Comparison of ENCODE assay signal across 20 cellular contexts in genomic region chr4:186227744-186228513, GRCh38. TPM values are rescaled to one million over a fixed set of nuclear protein-coding genes. Genes with fewer than 3 reads are reported as not detected.
A peak's percentile ranks its signal among the peaks of the same experiment; 100 is the strongest.
DNase-seq lines count a peak whose midpoint lies in the region; ATAC-seq and TF ChIP-seq lines count a peak whose summit lies in the region.
"Had no signal": no experiment of that assay in that cellular context is flagged by ENCODE, and none has a peak within 500 bp of the region (broad histone marks: within the 10 kb centered on the region; RNA-seq: fewer than 3 reads in every experiment).

No MANE protein-coding gene starts in this region.

- no peaks in the 10 kb centered on the region for H3K36me3 ChIP-seq in right atrium auricular region
- H3K36me3 ChIP-seq in esophagus muscularis mucosa, result peaks cover 0 to 5% (median 0%) of the 10 kb centered on the region in 4 donors
- no peaks in the 10 kb centered on the region for H3K36me3 ChIP-seq in mucosa of rectum (ENCODE audit: control insufficient read depth in 2 of 2, insufficient read depth in 2 of 2, low read length in 2 of 2)
- H3K36me3 ChIP-seq in mammary epithelial cell (ENCODE audit: insufficient read depth, low read length), result no peaks in the 10 kb centered on the region

- CTCF ChIA-PET in mammary epithelial cell (lab: Charles Lee; ENCODE audit: low non-redundant PET), result no interaction called here

- 20% methylated on average over 2 of the region's 2 CpGs for WGBS in right cardiac atrium
- 39% methylated on average over 2 of the region's 2 CpGs for WGBS in esophagus muscularis mucosa
- WGBS in mammary epithelial cell (ENCODE audit: low coverage, missing lambda C conversion rate), result 0% methylated on average over 2 of the region's 2 CpGs

- no peak overlapping the region for H3K4me2 ChIP-seq in mammary epithelial cell (ENCODE audit: insufficient read depth, low read depth, low read length)

- no peaks in the 10 kb centered on the region for H4K20me1 ChIP-seq in mammary epithelial cell (ENCODE audit: insufficient read depth, low read length)

- DNase-seq in right cardiac atrium (no peak), right atrium auricular region (ENCODE audit: low spot score) (no peak), esophagus muscularis mucosa (ENCODE audit: extremely low spot score) (no peak), T-helper 9 cell (no peak), mammary epithelial cell (no peak), germinal center (ENCODE audit: low spot score) (no peak)
- DNase-seq: CD4-positive, alpha-beta memory T cell; DMS79; GOT3; NCI-H2107; nephron progenitor cell; stimulated activated naive B cell treated with anti-CD40 and anti-IgM and Interleukin-4, amounts not matched to agents 10 μg/mL and 1 μg/mL and 100 μg/mL, for 72 hours had no signal

- H3K4me3 ChIP-seq in right cardiac atrium (ENCODE audit: low read length) (peak overlapping the region; percentile 31), right atrium auricular region (no peak overlapping the region), esophagus muscularis mucosa (peak overlapping the region in 3 of 4 donors; percentile 13 to 19 (median 13)), mucosa of rectum (ENCODE audit: low read length in 2 of 2) (peak overlapping the region; percentile 22 to 39), mammary epithelial cell (replicated peaks in 1 of 3; ENCODE audit: insufficient read depth in 1 of 3, low read depth in 2 of 3, low read length in 3 of 3) (no peak overlapping the region)
- H3K4me3 ChIP-seq: K562 had no signal

- no peak for TF ChIP-seq EP300 in esophagus muscularis mucosa (IDR thresholded peaks at IDR 0.05)

- H3K9me3 ChIP-seq in right cardiac atrium (ENCODE audit: control insufficient read depth, low read length) (no peaks in the 10 kb centered on the region), right atrium auricular region (peaks cover 0 to 13% of the 10 kb centered on the region in 2 donors), esophagus muscularis mucosa (peaks cover 0 to 6% (median 0%) of the 10 kb centered on the region in 4 donors), mucosa of rectum (ENCODE audit: control insufficient read depth in 2 of 2, low read length in 2 of 2) (no peaks in the 10 kb centered on the region), mammary epithelial cell (replicated peaks; ENCODE audit: insufficient read depth, low read length) (no peaks in the 10 kb centered on the region)

- H3K4me1 ChIP-seq in right cardiac atrium (ENCODE audit: control insufficient read depth, insufficient read depth, low read length) (no peaks in the 10 kb centered on the region), right atrium auricular region (no peaks in the 10 kb centered on the region), esophagus muscularis mucosa (no peaks in the 10 kb centered on the region), mucosa of rectum (ENCODE audit: control insufficient read depth in 2 of 2, insufficient read depth in 2 of 2, low read length in 2 of 2) (peaks cover 0 to 4% of the 10 kb centered on the region in 2 donors), mammary epithelial cell (ENCODE audit: insufficient read depth, low read length) (no peaks in the 10 kb centered on the region)

- in situ Hi-C loops in mammary epithelial cell (cut with MboI; ENCODE audit: low sequenced_read_pairs in 2 of 2), result no loop called here

- no peaks in the 10 kb centered on the region for H3K79me2 ChIP-seq in mammary epithelial cell (ENCODE audit: insufficient read depth, low read length)

- ATAC-seq in right cardiac atrium (peak in 1 of 2 donors; percentile 24), HG03439 (IDR thresholded peaks at IDR 0.05; ENCODE audit: unreplicated experiment) (no peak)
- ATAC-seq: K562; SK-N-SH treated with all-trans-retinoic acid at 6 μM for 48 hours; stimulated activated naive B cell treated with anti-CD40 and anti-IgM and Interleukin-4, amounts not matched to agents 10 μg/mL and 1 μg/mL and 100 μg/mL, for 72 hours had no signal

- TF ChIP-seq POLR2A in esophagus muscularis mucosa (IDR thresholded peaks at IDR 0.05; ENCODE audit: low read depth), result no peak

- H3K27me3 ChIP-seq in right cardiac atrium (ENCODE audit: control insufficient read depth, insufficient read depth) (no peaks in the 10 kb centered on the region), right atrium auricular region (no peaks in the 10 kb centered on the region), esophagus muscularis mucosa (no peaks in the 10 kb centered on the region), mucosa of rectum (ENCODE audit: control insufficient read depth in 2 of 2, insufficient read depth in 2 of 2, low read length in 2 of 2) (no peaks in the 10 kb centered on the region), mammary epithelial cell (ENCODE audit: insufficient read depth, low read length) (no peaks in the 10 kb centered on the region)

- intact Hi-C loops in right cardiac atrium (cut with DNase I) (no loop called here), esophagus muscularis mucosa (cut with DNase I) (no loop called here), mammary epithelial cell (cut with micrococcal nuclease) (no loop called here)

- dilution Hi-C loops in mammary epithelial cell (cut with HindIII; ENCODE audit: low sequenced_read_pairs), result no loop called here

- TF ChIP-seq CTCF in right atrium auricular region (IDR thresholded peaks at IDR 0.05) (no peak), esophagus muscularis mucosa (IDR thresholded peaks at IDR 0.05) (no peak), mammary epithelial cell (conservative IDR thresholded peaks at IDR 0.05 in 1 of 2, IDR thresholded peaks at IDR 0.05 in 1 of 2; ENCODE audit: extremely low read depth in 1 of 2, insufficient read depth in 1 of 2, low read depth in 1 of 2, low read length in 2 of 2) (no peak)

- H3K27ac ChIP-seq in right cardiac atrium (ENCODE audit: low read length) (no peak overlapping the region), right atrium auricular region (no peak overlapping the region), esophagus muscularis mucosa (replicated peaks in 1 of 4) (no peak overlapping the region), mucosa of rectum (ENCODE audit: low read depth in 2 of 2, low read length in 2 of 2) (no peak overlapping the region), mammary epithelial cell (ENCODE audit: insufficient read depth, low read depth, low read length) (no peak overlapping the region)
- H3K27ac ChIP-seq: epithelial cell of prostate, HL-60 had no signal

- BruUV-seq in mammary epithelial cell (replicated peaks; lab: Mats Ljungman, UMichigan), result no TSS peak

- H2AFZ ChIP-seq in mammary epithelial cell (ENCODE audit: low read depth, low read length), result no peak overlapping the region

- H3K9ac ChIP-seq in mucosa of rectum (ENCODE audit: low read depth in 1 of 2, low read length in 2 of 2) (no peak overlapping the region), mammary epithelial cell (ENCODE audit: insufficient read depth, low read length) (no peak overlapping the region)

RNA-seq across cellular contexts. Expression of gene KLKB1, which starts 0.6 kb away (rescaled TPM):
- 1 to 10 TPM in 2 of 4 donors, under 1 TPM in 2; 0.56 to 1.7 (median 1.3) TPM for total RNA-seq in right cardiac atrium
- 0.93 TPM for polyA plus RNA-seq in right cardiac atrium
- total RNA-seq in right atrium auricular region, result 1 to 10 TPM in 1 of 2 donors, under 1 TPM in 1; 0.75 to 1.9 TPM
- total RNA-seq in esophagus muscularis mucosa, result 1 to 10 TPM in 1 of 4 donors, under 1 TPM in 3; 0.45 to 2.0 (median 0.83) TPM
- total RNA-seq in mammary epithelial cell, result not detected
- not detected for polyA plus RNA-seq in mammary epithelial cell
- not detected for polyA minus RNA-seq in mammary epithelial cell
- total RNA-seq: activated T-helper 1 cell treated with anti-CD3 and anti-CD28 coated beads, Interleukin-12 subunit alpha, Interleukin-12 subunit beta, Interleukin-2, Interleukin-4 antibody, amounts not matched to agents 30 ng/mL and 10 ng/mL and 1 ng/mL, durations not matched to agents 14 hours and 24 hours and 36 hours had no signal
- polyA plus RNA-seq: CD4-positive, alpha-beta memory T cell; K562 had no signal

RNA-seq across cellular contexts. Expression of gene CYP4V2, which starts 36.6 kb away (rescaled TPM):
- total RNA-seq in right cardiac atrium, result 10 to 100 TPM; 25.8 to 34.7 (median 29.7) TPM
- 19.6 TPM for polyA plus RNA-seq in right cardiac atrium
- total RNA-seq in right atrium auricular region, result 10 to 100 TPM; 18.9 to 37.7 TPM
- 10 to 100 TPM; 27.5 to 43.1 (median 35.5) TPM for total RNA-seq in esophagus muscularis mucosa
- 10 to 100 TPM in 1 of 2 donors, 1 to 10 TPM in 1; 8.8 to 11.7 TPM for total RNA-seq in mammary epithelial cell
- 4.4 TPM for polyA plus RNA-seq in mammary epithelial cell
- polyA minus RNA-seq in mammary epithelial cell, result 5.7 TPM

RNA-seq across cellular contexts. Expression of gene F11, which starts 38.1 kb away (rescaled TPM):
- under 1 TPM in 2 of 4 donors, not detected in 2; 0.35 to 0.82 TPM for total RNA-seq in right cardiac atrium
- polyA plus RNA-seq in right cardiac atrium, result not detected
- not detected for total RNA-seq in right atrium auricular region
- not detected for total RNA-seq in esophagus muscularis mucosa
- not detected for total RNA-seq in mammary epithelial cell
- not detected for polyA plus RNA-seq in mammary epithelial cell
- not detected for polyA minus RNA-seq in mammary epithelial cell
- total RNA-seq: activated T-helper 1 cell treated with anti-CD3 and anti-CD28 coated beads, Interleukin-12 subunit alpha, Interleukin-12 subunit beta, Interleukin-2, Interleukin-4 antibody, amounts not matched to agents 30 ng/mL and 10 ng/mL and 1 ng/mL, durations not matched to agents 14 hours and 24 hours and 36 hours; CD4-positive, alpha-beta memory T cell; K562; lung microvascular endothelial cell had no signal
- polyA plus RNA-seq: CD4-positive, alpha-beta memory T cell; K562 had no signal

Comparison
In these comparisons a context has a peak if more than half of its experiments do, and no peak if none do; other contexts are left out.
1. H3K4me3 ChIP-seq: peak in right cardiac atrium (single experiment), esophagus muscularis mucosa (3 of 4) and mucosa of rectum (2 of 2); none in right atrium auricular region (0 of 2) and mammary epithelial cell (0 of 3).